9 cellular contexts compared by ENCODE assay signal in genomic region chr10:25682203-25682950, GRCh38.
DNase-seq lines count a peak whose midpoint lies in the region; ATAC-seq and TF ChIP-seq lines count a peak whose summit lies in the region.
"Had no signal": no experiment of that assay in that cellular context is flagged by ENCODE, and none has a peak within 500 bp of the region (broad histone marks: within the 10 kb centered on the region; RNA-seq: fewer than 3 reads in every experiment).

No MANE protein-coding gene starts in this region.

- ATAC-seq in GM19328 (IDR thresholded peaks at IDR 0.05; ENCODE audit: unreplicated experiment) (no peak), HG03354 (IDR thresholded peaks at IDR 0.05; ENCODE audit: poor library complexity, severe bottlenecking, unreplicated experiment) (no peak)

- H3K4me3 ChIP-seq in epithelial cell of proximal tubule (ENCODE audit: low read depth, low read length): peak overlapping the region; percentile 52
- peak overlapping the region; percentile 5 for H3K4me3 ChIP-seq in neuron (ENCODE audit: low read length)
- H3K4me3 ChIP-seq in Karpas-422 (ENCODE audit: low read length): no peak overlapping the region

- H3K9me3 ChIP-seq in neuron (ENCODE audit: low read length) (no peaks in the 10 kb centered on the region), Karpas-422 (ENCODE audit: low read length) (no peaks in the 10 kb centered on the region)

- H3K4me2 ChIP-seq in Karpas-422 (ENCODE audit: low read depth, low read length, poor library complexity, severe bottlenecking): no peak overlapping the region

- H3K4me1 ChIP-seq in neuron (ENCODE audit: insufficient read depth, low read length): peaks cover 15% of the 10 kb centered on the region
- no peaks in the 10 kb centered on the region for H3K4me1 ChIP-seq in Karpas-422 (ENCODE audit: low read length)

- DNase-seq in COLO829 (ENCODE audit: low spot score) (peak; percentile 29), NCI-H774 (lab: John Stamatoyannopoulos, UW) (peak; percentile 64), epithelial cell of proximal tubule (ENCODE audit: low read depth) (peak; percentile 12), Karpas-422 (no peak), DMS114 treated with DMSO at 0.1 percent for 48 hours (lab: John Stamatoyannopoulos, UW; ENCODE audit: unreplicated experiment) (no peak)
- DNase-seq: activated CD4-positive, alpha-beta T cell treated with anti-CD3 and anti-CD28 coated beads for 48 hours had no signal

- peak; percentile 87 for TF ChIP-seq CTCF in epithelial cell of proximal tubule (conservative IDR thresholded peaks at IDR 0.05; ENCODE audit: low read depth, low read length)

- no peaks in the 10 kb centered on the region for H3K9me2 ChIP-seq in Karpas-422 (replicated peaks; ENCODE audit: insufficient read depth, low read length)

- no peaks in the 10 kb centered on the region for H3K79me2 ChIP-seq in Karpas-422 (ENCODE audit: low read length)

- no peaks in the 10 kb centered on the region for H4K20me1 ChIP-seq in Karpas-422 (ENCODE audit: insufficient read depth, low read depth, low read length)

- peak overlapping the region; percentile 30 for H2AFZ ChIP-seq in neuron (ENCODE audit: low read depth, low read length)
- H2AFZ ChIP-seq in Karpas-422 (ENCODE audit: low read length): no peak overlapping the region

- H3K27ac ChIP-seq in Karpas-422 (ENCODE audit: low read length): no peak overlapping the region

- no peaks in the 10 kb centered on the region for H3K36me3 ChIP-seq in neuron (ENCODE audit: insufficient read depth, low read length)
- H3K36me3 ChIP-seq in Karpas-422 (ENCODE audit: insufficient read depth, low read length): no peaks in the 10 kb centered on the region

- H3K9ac ChIP-seq in Karpas-422 (ENCODE audit: low read length): no peak overlapping the region

- no peaks in the 10 kb centered on the region for H3K27me3 ChIP-seq in neuron (ENCODE audit: insufficient read depth, low read length)
- no peaks in the 10 kb centered on the region for H3K27me3 ChIP-seq in Karpas-422 (ENCODE audit: low read length)

Comparison
In these comparisons a context has a peak if more than half of its experiments do, and no peak if none do; other contexts are left out.
1. DNase-seq: peak in COLO829 (single experiment), NCI-H774 (single experiment) and epithelial cell of proximal tubule (single experiment); none in Karpas-422 (single experiment) and DMS114 treated with DMSO at 0.1 percent for 48 hours (single experiment).